In the genomic region with DNA sequence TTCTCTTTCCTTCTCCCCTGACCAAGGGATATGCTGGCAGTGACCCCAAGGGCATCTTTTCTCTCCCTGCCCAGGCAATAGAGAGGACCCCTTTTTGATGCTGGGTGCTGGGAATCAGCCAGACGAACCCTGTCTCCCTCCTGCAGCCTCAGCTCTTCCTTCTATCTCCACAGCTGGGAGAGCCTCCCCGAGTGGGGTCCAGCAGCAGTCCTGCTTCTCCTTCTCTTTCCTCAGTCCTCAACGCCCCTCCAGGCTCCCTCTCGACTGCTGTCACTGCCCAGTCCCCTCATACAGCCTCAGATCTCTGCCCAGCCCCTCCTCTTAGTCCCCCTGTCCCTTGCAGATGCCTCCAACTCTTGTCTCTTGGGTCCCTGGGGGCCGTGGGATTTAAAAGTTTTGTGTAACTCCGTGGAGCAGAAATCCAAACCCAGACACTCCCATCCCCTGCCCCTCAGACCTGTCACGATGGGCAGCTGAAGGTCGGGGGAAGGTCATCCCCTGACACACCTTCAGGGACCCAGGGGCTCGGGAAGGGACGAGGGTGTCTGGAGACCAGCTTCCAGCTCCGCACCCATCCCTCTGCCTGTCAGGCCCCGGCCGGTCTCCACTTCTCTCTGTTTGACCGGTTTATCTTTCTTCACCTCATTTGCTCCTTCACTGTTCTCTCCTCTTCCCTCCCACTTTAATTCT, we compare ENCODE assay signal across 20 cellular contexts. TPM values are rescaled to one million over a fixed set of nuclear protein-coding genes. Genes with fewer than 3 reads are reported as not detected.
A peak's percentile ranks its signal among the peaks of the same experiment; 100 is the strongest.
DNase-seq lines count a peak whose midpoint lies in the region; ATAC-seq and TF ChIP-seq lines count a peak whose summit lies in the region.
"Had no signal": no experiment of that assay in that cellular context is flagged by ENCODE, and none has a peak within 500 bp of the region (broad histone marks: within the 10 kb centered on the region; RNA-seq: fewer than 3 reads in every experiment).

No MANE protein-coding gene starts in this region.

- intact Hi-C loops in activated B cell treated with CpG ODN at 0.5 μM for 24 hours (cut with micrococcal nuclease), result no loop called here
- intact Hi-C loops in thyroid gland (cut with DNase I), result no loop called here

- no peaks in the 10 kb centered on the region for H3K36me3 Mint-ChIP-seq in activated naive CD8-positive, alpha-beta T cell treated with anti-CD3 and anti-CD28 coated beads, Interleukin-2, amount 10 ng/mL, durations not matched to agents 7 days and 5 days
- H3K36me3 Mint-ChIP-seq in activated naive CD8-positive, alpha-beta T cell treated with anti-CD3 and anti-CD28 coated beads for 36 hours, result no peaks in the 10 kb centered on the region
- H3K36me3 Mint-ChIP-seq in activated B cell treated with CpG ODN at 0.5 μM for 24 hours (ENCODE audit: low read depth) (no peaks in the 10 kb centered on the region), neural crest cell (ENCODE audit: low read depth) (no peaks in the 10 kb centered on the region), mesothelial cell of epicardium (no peaks in the 10 kb centered on the region)

- no peak overlapping the region for H3K4me3 Mint-ChIP-seq in activated naive CD8-positive, alpha-beta T cell treated with anti-CD3 and anti-CD28 coated beads, Interleukin-2, amount 10 ng/mL, durations not matched to agents 7 days and 5 days
- no peak overlapping the region for H3K4me3 Mint-ChIP-seq in activated naive CD8-positive, alpha-beta T cell treated with anti-CD3 and anti-CD28 coated beads for 36 hours
- H3K4me3 Mint-ChIP-seq in activated B cell treated with CpG ODN at 0.5 μM for 24 hours, result no peak overlapping the region
- no peak overlapping the region for H3K4me3 Mint-ChIP-seq in neural crest cell
- H3K4me3 Mint-ChIP-seq in mesothelial cell of epicardium, result no peak overlapping the region
- H3K4me3 Mint-ChIP-seq: CD4-positive, alpha-beta T cell had no signal

- no peaks in the 10 kb centered on the region for H3K9me3 ChIP-seq in thyroid gland
- H3K9me3 ChIP-seq: colonic mucosa, neutrophil, uterus had no signal

- ATAC-seq in activated naive CD8-positive, alpha-beta T cell treated with anti-CD3 and anti-CD28 coated beads, Interleukin-2, amount 10 ng/mL, durations not matched to agents 7 days and 5 days (ENCODE audit: low read depth), result no peak
- no peak for ATAC-seq in activated B cell treated with CpG ODN at 0.5 μM for 24 hours (ENCODE audit: low read depth)

- peaks cover 7% of the 10 kb centered on the region for H3K4me1 Mint-ChIP-seq in activated naive CD8-positive, alpha-beta T cell treated with anti-CD3 and anti-CD28 coated beads, Interleukin-2, amount 10 ng/mL, durations not matched to agents 7 days and 5 days
- H3K4me1 Mint-ChIP-seq in activated naive CD8-positive, alpha-beta T cell treated with anti-CD3 and anti-CD28 coated beads for 36 hours, result peaks cover 8% of the 10 kb centered on the region
- H3K4me1 Mint-ChIP-seq in activated B cell treated with CpG ODN at 0.5 μM for 24 hours, result peaks cover 26% of the 10 kb centered on the region
- H3K4me1 Mint-ChIP-seq in neural crest cell, result peaks cover 27% of the 10 kb centered on the region
- peaks cover 10% of the 10 kb centered on the region for H3K4me1 Mint-ChIP-seq in mesothelial cell of epicardium

- H3K27ac Mint-ChIP-seq in activated naive CD8-positive, alpha-beta T cell treated with anti-CD3 and anti-CD28 coated beads, Interleukin-2, amount 10 ng/mL, durations not matched to agents 7 days and 5 days, result peak overlapping the region; percentile 34
- H3K27ac Mint-ChIP-seq in activated naive CD8-positive, alpha-beta T cell treated with anti-CD3 and anti-CD28 coated beads for 36 hours, result no peak overlapping the region
- H3K27ac Mint-ChIP-seq in activated B cell treated with CpG ODN at 0.5 μM for 24 hours (peak overlapping the region; percentile 14), neural crest cell (ENCODE audit: unreplicated experiment) (peak overlapping the region; percentile 85), mesothelial cell of epicardium (no peak overlapping the region)
- H3K27ac Mint-ChIP-seq: CD4-positive, alpha-beta T cell had no signal

- no peak for DNase-seq in activated naive CD8-positive, alpha-beta T cell treated with anti-CD3 and anti-CD28 coated beads, Interleukin-2, amount 10 ng/mL, durations not matched to agents 7 days and 5 days
- DNase-seq in activated naive CD8-positive, alpha-beta T cell treated with anti-CD3 and anti-CD28 coated beads for 36 hours, result no peak
- DNase-seq in activated B cell treated with CpG ODN at 0.5 μM for 24 hours, result no peak
- no peak for DNase-seq in neural crest cell (ENCODE audit: low read depth, low spot score)
- no peak for DNase-seq in NK-92 treated with Interleukin-12 subunit alpha and Interleukin-12 subunit beta, amount 100 ng/mL, for 24 hours (lab: John Stamatoyannopoulos, UW)
- no peak for DNase-seq in mesothelial cell of epicardium (ENCODE audit: low spot score in 2 of 2, unreplicated experiment in 2 of 2)
- DNase-seq in NCI-H1694 (lab: John Stamatoyannopoulos, UW), result no peak
- no peak for DNase-seq in thyroid gland
- DNase-seq: CD4-positive, alpha-beta T cell; colonic mucosa; NCI-H187 treated with DMSO at 0.1 percent for 48 hours; NCI-H226; retina; stimulated activated CD8-positive, alpha-beta memory T cell treated with anti-CD3 and anti-CD28 coated beads, Interleukin-4, amount 100 ng/mL, for 48 hours; uterus had no signal

- H3K27me3 Mint-ChIP-seq in activated naive CD8-positive, alpha-beta T cell treated with anti-CD3 and anti-CD28 coated beads, Interleukin-2, amount 10 ng/mL, durations not matched to agents 7 days and 5 days, result peaks cover 47% of the 10 kb centered on the region
- peaks cover 40% of the 10 kb centered on the region for H3K27me3 Mint-ChIP-seq in activated naive CD8-positive, alpha-beta T cell treated with anti-CD3 and anti-CD28 coated beads for 36 hours
- H3K27me3 Mint-ChIP-seq in activated B cell treated with CpG ODN at 0.5 μM for 24 hours (peaks cover 32% of the 10 kb centered on the region), neural crest cell (ENCODE audit: low read depth) (no peaks in the 10 kb centered on the region), mesothelial cell of epicardium (ENCODE audit: low read depth) (peaks cover 26% of the 10 kb centered on the region)

- H3K36me3 ChIP-seq in thyroid gland, result no peaks in the 10 kb centered on the region
- H3K36me3 ChIP-seq: colonic mucosa, neutrophil, uterus had no signal

- H3K27me3 ChIP-seq in thyroid gland, result peaks cover 4% of the 10 kb centered on the region
- H3K27me3 ChIP-seq: uterus had no signal

- H3K4me3 ChIP-seq in thyroid gland (replicated peaks in 1 of 3), result no peak overlapping the region
- H3K4me3 ChIP-seq: colonic mucosa, GM12878, uterus had no signal

- no peaks in the 10 kb centered on the region for H3K9me3 Mint-ChIP-seq in activated naive CD8-positive, alpha-beta T cell treated with anti-CD3 and anti-CD28 coated beads, Interleukin-2, amount 10 ng/mL, durations not matched to agents 7 days and 5 days
- no peaks in the 10 kb centered on the region for H3K9me3 Mint-ChIP-seq in activated naive CD8-positive, alpha-beta T cell treated with anti-CD3 and anti-CD28 coated beads for 36 hours
- H3K9me3 Mint-ChIP-seq in activated B cell treated with CpG ODN at 0.5 μM for 24 hours, result no peaks in the 10 kb centered on the region
- no peaks in the 10 kb centered on the region for H3K9me3 Mint-ChIP-seq in neural crest cell
- H3K9me3 Mint-ChIP-seq in mesothelial cell of epicardium, result no peaks in the 10 kb centered on the region
- H3K9me3 Mint-ChIP-seq: activated T-helper 1 cell treated with anti-CD3 and anti-CD28 coated beads, Interleukin-12 subunit alpha, Interleukin-12 subunit beta, Interleukin-2, Interleukin-4 antibody, amounts not matched to agents 30 ng/mL and 10 ng/mL and 1 ng/mL, durations not matched to agents 14 hours and 24 hours and 36 hours; CD4-positive, alpha-beta T cell had no signal

- CTCF ChIA-PET in activated B cell treated with CpG ODN at 0.5 μM for 24 hours (lab: Charles Lee), result interaction anchor here (0.7 to 1.6 kb wide), 2 partner anchors 15 to 51 kb away, joined by 3 to 4 read pairs; no protein-coding TSS in a partner anchor

- no peak for TF ChIP-seq POLR2A in thyroid gland (IDR thresholded peaks at IDR 0.05)

- no peak overlapping the region for H3K27ac ChIP-seq in thyroid gland
- H3K27ac ChIP-seq: colonic mucosa, neutrophil, uterus had no signal

- no peaks in the 10 kb centered on the region for H3K4me1 ChIP-seq in thyroid gland
- H3K4me1 ChIP-seq: colonic mucosa, uterus had no signal

- POLR2A ChIA-PET in activated naive CD8-positive, alpha-beta T cell treated with anti-CD3 and anti-CD28 coated beads, Interleukin-2, amount 10 ng/mL, durations not matched to agents 7 days and 5 days (lab: Charles Lee), result no interaction called here
- POLR2A ChIA-PET in activated B cell treated with CpG ODN at 0.5 μM for 24 hours (lab: Charles Lee), result interaction anchor here (0.6 to 1.9 kb wide), 2 partner anchors 33 to 1020 kb away, joined by 3 to 7 read pairs; partner anchors contain the start of gene ETV3

- 58 to 66% methylated on average over 14 of the region's 14 CpGs for WGBS in thyroid gland, 2 donors

- TF ChIP-seq CTCF in activated B cell treated with CpG ODN at 0.5 μM for 24 hours (IDR thresholded peaks at IDR 0.05) (no peak), neural crest cell (conservative IDR thresholded peaks at IDR 0.05) (no peak), mesothelial cell of epicardium (IDR thresholded peaks at IDR 0.05; ENCODE audit: unreplicated experiment) (no peak), thyroid gland (IDR thresholded peaks at IDR 0.05) (no peak)

RNA-seq across cellular contexts. Expression of gene ETV3L, which starts 5.8 kb away (rescaled TPM):
- total RNA-seq in activated naive CD8-positive, alpha-beta T cell treated with anti-CD3 and anti-CD28 coated beads, Interleukin-2, amount 10 ng/mL, durations not matched to agents 7 days and 5 days, result not detected
- total RNA-seq in activated naive CD8-positive, alpha-beta T cell treated with anti-CD3 and anti-CD28 coated beads for 36 hours, result not detected
- 0.29 TPM in 1 of 2 replicates, not detected in the other for total RNA-seq in activated B cell treated with CpG ODN at 0.5 μM for 24 hours
- total RNA-seq in neural crest cell, result 0.19 and 0.23 TPM in 2 replicates
- not detected in 3 replicates for total RNA-seq in mesothelial cell of epicardium
- total RNA-seq in thyroid gland, result not detected
- total RNA-seq: activated T-helper 1 cell treated with anti-CD3 and anti-CD28 coated beads, Interleukin-12 subunit alpha, Interleukin-12 subunit beta, Interleukin-2, Interleukin-4 antibody, amounts not matched to agents 30 ng/mL and 10 ng/mL and 1 ng/mL, durations not matched to agents 14 hours and 24 hours and 36 hours; CD4-positive, alpha-beta T cell; colonic mucosa; left lobe of liver; RPMI7951; uterus had no signal

RNA-seq across cellular contexts. Expression of gene ETV3, which starts 32.8 kb away (rescaled TPM):
- total RNA-seq in activated naive CD8-positive, alpha-beta T cell treated with anti-CD3 and anti-CD28 coated beads, Interleukin-2, amount 10 ng/mL, durations not matched to agents 7 days and 5 days, result 10 to 100 TPM; 39.4 to 43.1 TPM
- total RNA-seq in activated naive CD8-positive, alpha-beta T cell treated with anti-CD3 and anti-CD28 coated beads for 36 hours, result 10 to 100 TPM; 23.1 to 23.5 TPM
- total RNA-seq in activated B cell treated with CpG ODN at 0.5 μM for 24 hours (26.6 and 31.3 TPM in 2 replicates), neural crest cell (29.0 and 29.7 TPM in 2 replicates), mesothelial cell of epicardium (57.8 to 61.7 TPM (median 60.6 TPM) in 3 replicates), thyroid gland (10 to 100 TPM; 15.7 to 24.3 (median 16.0) TPM)

RNA-seq across cellular contexts. Expression of gene ARHGEF11, which starts 59.9 kb away (rescaled TPM):
- 10 to 100 TPM; 14.5 to 20.5 TPM for total RNA-seq in activated naive CD8-positive, alpha-beta T cell treated with anti-CD3 and anti-CD28 coated beads, Interleukin-2, amount 10 ng/mL, durations not matched to agents 7 days and 5 days
- 1 to 10 TPM; 2.8 to 3.3 TPM for total RNA-seq in activated naive CD8-positive, alpha-beta T cell treated with anti-CD3 and anti-CD28 coated beads for 36 hours
- total RNA-seq in activated B cell treated with CpG ODN at 0.5 μM for 24 hours (0.95 and 1.8 TPM in 2 replicates), neural crest cell (51.5 and 52.7 TPM in 2 replicates), mesothelial cell of epicardium (48.2 to 52.5 TPM (median 52.3 TPM) in 3 replicates), thyroid gland (10 to 100 TPM; 31.2 to 56.2 (median 47.4) TPM)

Comparison
In these comparisons a context has a peak if more than half of its experiments do, and no peak if none do; other contexts are left out.
1. H3K27ac Mint-ChIP-seq: peak in activated naive CD8-positive, alpha-beta T cell treated with anti-CD3 and anti-CD28 coated beads, Interleukin-2, amount 10 ng/mL, durations not matched to agents 7 days and 5 days (single experiment), activated B cell treated with CpG ODN at 0.5 μM for 24 hours (single experiment) and neural crest cell (single experiment); none in activated naive CD8-positive, alpha-beta T cell treated with anti-CD3 and anti-CD28 coated beads for 36 hours (single experiment) and mesothelial cell of epicardium (single experiment).